ENCODE assay signal across 11 cellular contexts in the genomic region with DNA sequence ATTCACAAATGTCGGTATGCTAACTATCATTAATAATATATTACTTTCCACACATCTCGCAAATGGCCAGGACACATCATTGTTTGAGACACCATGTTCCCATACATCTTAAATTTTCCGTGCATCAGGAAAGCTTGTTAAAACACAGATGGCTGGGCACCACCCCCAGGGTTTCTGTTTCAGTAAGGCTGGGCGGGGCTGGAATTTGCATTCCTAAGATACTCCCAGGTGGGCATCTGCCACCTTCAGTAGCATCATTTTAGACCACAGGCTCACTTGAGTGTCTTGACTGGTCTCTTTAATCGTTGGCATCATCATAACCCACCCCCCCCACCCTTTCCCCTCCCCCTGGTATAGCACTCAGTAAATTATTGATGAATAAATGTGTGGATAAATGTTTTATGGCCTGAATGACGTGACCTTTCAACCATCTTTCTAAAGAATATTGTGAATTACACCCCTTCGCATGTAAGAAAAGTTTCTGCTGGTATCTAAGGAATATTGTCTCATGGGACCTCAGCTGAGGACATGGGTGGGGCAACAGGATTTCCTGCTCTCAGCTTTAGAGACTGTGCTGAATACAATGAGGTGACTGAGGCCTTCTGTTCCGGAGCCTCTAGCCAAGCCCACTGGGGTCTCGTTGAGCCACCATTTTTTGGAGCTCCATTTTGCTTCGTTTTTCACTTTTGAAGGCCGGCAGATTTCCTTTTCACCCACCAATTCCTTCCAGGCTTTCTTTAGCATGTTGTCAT.
DNase-seq lines count a peak whose midpoint lies in the region; ATAC-seq and TF ChIP-seq lines count a peak whose summit lies in the region.
"Had no signal": no experiment of that assay in that cellular context is flagged by ENCODE, and none has a peak within 500 bp of the region (broad histone marks: within the 10 kb centered on the region; RNA-seq: fewer than 3 reads in every experiment).

No MANE protein-coding gene starts in this region.

- H3K4me3 Mint-ChIP-seq in Caco-2 (ENCODE audit: unreplicated experiment), result no peak overlapping the region
- no peak overlapping the region for H3K4me3 Mint-ChIP-seq in activated CD8-positive, alpha-beta T cell treated with anti-CD3 and anti-CD28 coated beads, Interleukin-2, amount 10 ng/mL, durations not matched to agents 7 days and 5 days

- no peak for DNase-seq in Caco-2
- no peak for DNase-seq in activated CD8-positive, alpha-beta T cell treated with anti-CD3 and anti-CD28 coated beads, Interleukin-2, amount 10 ng/mL, durations not matched to agents 7 days and 5 days
- peak; percentile 24 for DNase-seq in left ventricle myocardium inferior
- DNase-seq: activated T-cell treated with anti-CD3 and anti-CD28 coated beads, Interleukin-2, amount 50 U/mL, for 48 hours; DND-41; NCI-H82 had no signal

- POLR2A ChIA-PET in Caco-2 (lab: Charles Lee), result no interaction called here
- POLR2A ChIA-PET in activated CD8-positive, alpha-beta T cell treated with anti-CD3 and anti-CD28 coated beads, Interleukin-2, amount 10 ng/mL, durations not matched to agents 7 days and 5 days (lab: Charles Lee), result no interaction called here

- H3K27ac ChIP-seq in left ventricle myocardium inferior (replicated peaks) (peak overlapping the region; percentile 93), skeletal muscle tissue (ENCODE audit: low read depth, low read length) (peak overlapping the region; percentile 63)

- intact Hi-C loops in Caco-2 (cut with micrococcal nuclease; ENCODE audit: unreplicated experiment), result no loop called here
- intact Hi-C loops in left ventricle myocardium inferior (cut with micrococcal nuclease), result loop anchor here (10.0 kb wide), 1 partner anchor 122 kb away; the partner anchor contains the start of gene NEDD9

- H3K36me3 ChIP-seq in Caco-2 (ENCODE audit: control insufficient read depth, insufficient read depth, low read length), result no peaks in the 10 kb centered on the region
- no peaks in the 10 kb centered on the region for H3K36me3 ChIP-seq in left ventricle myocardium inferior
- no peaks in the 10 kb centered on the region for H3K36me3 ChIP-seq in skeletal muscle tissue (ENCODE audit: control insufficient read depth in 3 of 3, insufficient read depth in 3 of 3, low read length in 3 of 3)

- BruUV-seq in Caco-2 (replicated peaks; lab: Mats Ljungman, UMichigan), result no TSS peak

- no peak for ATAC-seq in activated CD8-positive, alpha-beta T cell treated with anti-CD3 and anti-CD28 coated beads, Interleukin-2, amount 10 ng/mL, durations not matched to agents 7 days and 5 days
- ATAC-seq in HG03342 (IDR thresholded peaks at IDR 0.05; ENCODE audit: unreplicated experiment) (no peak), HG03045 (IDR thresholded peaks at IDR 0.05; ENCODE audit: unreplicated experiment) (no peak), HG02981 (IDR thresholded peaks at IDR 0.05; ENCODE audit: unreplicated experiment) (no peak), HG02642 (IDR thresholded peaks at IDR 0.05; ENCODE audit: poor library complexity, unreplicated experiment) (no peak)

- H3K27me3 ChIP-seq in Caco-2 (replicated peaks; ENCODE audit: control insufficient read depth, insufficient read depth, low read length) (no peaks in the 10 kb centered on the region), left ventricle myocardium inferior (ENCODE audit: low read depth) (no peaks in the 10 kb centered on the region), skeletal muscle tissue (ENCODE audit: control insufficient read depth in 3 of 3, insufficient read depth in 3 of 3, low read length in 3 of 3) (no peaks in the 10 kb centered on the region)

- no peak overlapping the region for H3K9ac ChIP-seq in skeletal muscle tissue (ENCODE audit: low read depth in 1 of 3, low read length in 3 of 3)

- H3K4me3 ChIP-seq in Caco-2 (ENCODE audit: low read depth, low read length) (no peak overlapping the region), left ventricle myocardium inferior (no peak overlapping the region), skeletal muscle tissue (ENCODE audit: low read length in 3 of 3) (peak overlapping the region in 1 of 3 donors; percentile 22)

- H3K9me3 Mint-ChIP-seq in Caco-2 (ENCODE audit: unreplicated experiment), result peaks cover 50% of the 10 kb centered on the region
- peaks cover 26% of the 10 kb centered on the region for H3K9me3 Mint-ChIP-seq in activated CD8-positive, alpha-beta T cell treated with anti-CD3 and anti-CD28 coated beads, Interleukin-2, amount 10 ng/mL, durations not matched to agents 7 days and 5 days (ENCODE audit: insufficient read depth)

- H3K4me1 ChIP-seq in Caco-2 (peaks cover 25% of the 10 kb centered on the region), left ventricle myocardium inferior (peaks cover 57% of the 10 kb centered on the region), skeletal muscle tissue (ENCODE audit: control insufficient read depth in 3 of 3, insufficient read depth in 3 of 3, low read length in 3 of 3) (peaks cover 0 to 21% (median 8%) of the 10 kb centered on the region in 3 donors)

- H3K9me3 ChIP-seq in Caco-2 (no peaks in the 10 kb centered on the region), left ventricle myocardium inferior (replicated peaks) (no peaks in the 10 kb centered on the region), skeletal muscle tissue (ENCODE audit: control insufficient read depth in 3 of 3, low read length in 3 of 3) (no peaks in the 10 kb centered on the region)

- H3K27ac Mint-ChIP-seq in Caco-2 (ENCODE audit: unreplicated experiment), result peak overlapping the region; percentile 59
- peak overlapping the region; percentile 70 for H3K27ac Mint-ChIP-seq in activated CD8-positive, alpha-beta T cell treated with anti-CD3 and anti-CD28 coated beads, Interleukin-2, amount 10 ng/mL, durations not matched to agents 7 days and 5 days

- peaks cover 25% of the 10 kb centered on the region for H3K4me1 Mint-ChIP-seq in Caco-2 (ENCODE audit: low read depth, unreplicated experiment)
- peaks cover 60% of the 10 kb centered on the region for H3K4me1 Mint-ChIP-seq in activated CD8-positive, alpha-beta T cell treated with anti-CD3 and anti-CD28 coated beads, Interleukin-2, amount 10 ng/mL, durations not matched to agents 7 days and 5 days (ENCODE audit: low read depth)

- no peaks in the 10 kb centered on the region for H3K27me3 Mint-ChIP-seq in Caco-2 (ENCODE audit: insufficient read depth, unreplicated experiment)
- H3K27me3 Mint-ChIP-seq in activated CD8-positive, alpha-beta T cell treated with anti-CD3 and anti-CD28 coated beads, Interleukin-2, amount 10 ng/mL, durations not matched to agents 7 days and 5 days (ENCODE audit: low read depth), result no peaks in the 10 kb centered on the region

- TF ChIP-seq CTCF in Caco-2 (IDR thresholded peaks at IDR 0.05; ENCODE audit: insufficient read depth in 1 of 2, low read depth in 1 of 2, low read length in 1 of 2, severe bottlenecking in 1 of 2, unreplicated experiment in 1 of 2) (no peak), left ventricle myocardium inferior (IDR thresholded peaks at IDR 0.05; ENCODE audit: borderline replicate concordance) (no peak)

- H3K36me3 Mint-ChIP-seq in Caco-2 (ENCODE audit: insufficient read depth, unreplicated experiment), result no peaks in the 10 kb centered on the region
- peaks cover 72% of the 10 kb centered on the region for H3K36me3 Mint-ChIP-seq in activated CD8-positive, alpha-beta T cell treated with anti-CD3 and anti-CD28 coated beads, Interleukin-2, amount 10 ng/mL, durations not matched to agents 7 days and 5 days (ENCODE audit: low read depth)

- CTCF ChIA-PET in Caco-2 (lab: Charles Lee), result no interaction called here
- CTCF ChIA-PET in activated CD8-positive, alpha-beta T cell treated with anti-CD3 and anti-CD28 coated beads, Interleukin-2, amount 10 ng/mL, durations not matched to agents 7 days and 5 days (lab: Charles Lee), result interaction anchor here (1.1 to 1.3 kb wide), 2 partner anchors 10 to 184 kb away, joined by 3 read pairs; no protein-coding TSS in a partner anchor
